In genomic region chr22:42878561-42879305, GRCh38 we compare ENCODE assay signal across 19 cellular contexts. TPM values are rescaled to one million over a fixed set of nuclear protein-coding genes. Genes with fewer than 3 reads are reported as not detected.
A peak's percentile ranks its signal among the peaks of the same experiment; 100 is the strongest.
DNase-seq lines count a peak whose midpoint lies in the region; ATAC-seq, FAIRE-seq and TF ChIP-seq lines count a peak whose summit lies in the region.
"Had no signal": no experiment of that assay in that cellular context is flagged by ENCODE, and none has a peak within 500 bp of the region (broad histone marks: within the 10 kb centered on the region; RNA-seq: fewer than 3 reads in every experiment).

No MANE protein-coding gene starts in this region.

- DNase-seq in activated T-cell treated with anti-CD3 and anti-CD28 coated beads, Interleukin-2, amount 50 U/mL, for 24 hours = no peak
- DNase-seq in activated T-cell treated with anti-CD3 and anti-CD28 coated beads for 4 hours = no peak
- no peak for DNase-seq in body of pancreas
- DNase-seq in left lung = peak in 1 of 2 donors; percentile 47
- no peak for DNase-seq in stimulated activated CD4-positive, alpha-beta T cell treated with anti-CD3 and anti-CD28 coated beads, Interleukin-4, amount 100 ng/mL, for 1 hour
- DNase-seq in natural killer cell treated with Interleukin-12 subunit alpha and Interleukin-12 subunit beta and Interleukin-15 and Interleukin-18, amount 100 ng/mL, for 72 hours (ENCODE audit: low spot score) = no peak
- DNase-seq in small intestine = no peak
- DNase-seq: DMS 273 treated with DMSO at 0.1 percent for 48 hours, DND-41, H7, KG1, NCI-H1105 treated with DMSO at 0.1 percent for 48 hours, NCI-H187, NCI-H2107, NCI-H510A, NCI-H748 treated with DMSO at 0.1 percent for 48 hours had no signal

- no peak for FAIRE-seq in small intestine (lab: Jason Lieb, UNC)
- FAIRE-seq: RCC 7860 had no signal

- TF ChIP-seq CTCF in body of pancreas (IDR thresholded peaks at IDR 0.05) (no peak), left lung (IDR thresholded peaks at IDR 0.05) (no peak)

- H3K4me1 ChIP-seq in body of pancreas (peaks cover 84% of the 10 kb centered on the region), left lung (peaks cover 3 to 8% of the 10 kb centered on the region in 2 donors), skeletal muscle tissue (ENCODE audit: control insufficient read depth in 3 of 3, insufficient read depth in 3 of 3, low read length in 3 of 3) (peaks cover 9 to 56% (median 49%) of the 10 kb centered on the region in 3 donors), small intestine (ENCODE audit: control insufficient read depth in 2 of 2, insufficient read depth in 1 of 2, low read depth in 1 of 2, low read length in 1 of 2) (no peaks in the 10 kb centered on the region)

- peaks cover 10 to 22% of the 10 kb centered on the region in 2 donors for H3K36me3 ChIP-seq in body of pancreas (replicated peaks in 1 of 2; ENCODE audit: insufficient read depth in 1 of 2, low read depth in 2 of 2)
- peaks cover 0 to 100% of the 10 kb centered on the region in 2 donors for H3K36me3 ChIP-seq in left lung
- peaks cover 46 to 70% (median 56%) of the 10 kb centered on the region in 3 donors for H3K36me3 ChIP-seq in skeletal muscle tissue (ENCODE audit: control insufficient read depth in 3 of 3, insufficient read depth in 3 of 3, low read length in 3 of 3)
- peaks cover 23 to 28% of the 10 kb centered on the region in 2 donors for H3K36me3 ChIP-seq in small intestine (ENCODE audit: control insufficient read depth in 2 of 2, insufficient read depth in 2 of 2, low read length in 2 of 2)

- H3K9ac ChIP-seq in skeletal muscle tissue (ENCODE audit: low read depth in 1 of 3, low read length in 3 of 3) = no peak overlapping the region

- H3K9me3 Mint-ChIP-seq in activated T-cell treated with anti-CD3 and anti-CD28 coated beads, Interleukin-2, amount 50 U/mL, for 24 hours = no peaks in the 10 kb centered on the region
- H3K9me3 Mint-ChIP-seq in natural killer cell treated with Interleukin-12 subunit alpha and Interleukin-12 subunit beta and Interleukin-15 and Interleukin-18, amount 100 ng/mL, for 72 hours = no peaks in the 10 kb centered on the region

- H3K4me3 ChIP-seq in body of pancreas = no peak overlapping the region
- no peak overlapping the region for H3K4me3 ChIP-seq in left lung
- H3K4me3 ChIP-seq in skeletal muscle tissue (ENCODE audit: low read length in 3 of 3) = no peak overlapping the region
- H3K4me3 ChIP-seq in small intestine (ENCODE audit: low read depth in 1 of 2, low read length in 2 of 2) = no peak overlapping the region

- H3K27ac ChIP-seq in body of pancreas = peak overlapping the region; percentile 92 to 96 (median 94)
- H3K27ac ChIP-seq in left lung = no peak overlapping the region
- H3K27ac ChIP-seq in skeletal muscle tissue (ENCODE audit: low read depth, low read length) = peak overlapping the region; percentile 7
- H3K27ac ChIP-seq in small intestine (ENCODE audit: low read depth in 1 of 2, low read length in 1 of 2) = no peak overlapping the region

- H3K27ac Mint-ChIP-seq in activated T-cell treated with anti-CD3 and anti-CD28 coated beads, Interleukin-2, amount 50 U/mL, for 24 hours = peak overlapping the region; percentile 41
- no peak overlapping the region for H3K27ac Mint-ChIP-seq in natural killer cell treated with Interleukin-12 subunit alpha and Interleukin-12 subunit beta and Interleukin-15 and Interleukin-18, amount 100 ng/mL, for 72 hours
- H3K27ac Mint-ChIP-seq: B cell had no signal

- H3K9me3 ChIP-seq in body of pancreas = no peaks in the 10 kb centered on the region
- no peaks in the 10 kb centered on the region for H3K9me3 ChIP-seq in left lung
- H3K9me3 ChIP-seq in skeletal muscle tissue (ENCODE audit: control insufficient read depth in 3 of 3, low read length in 3 of 3) = no peaks in the 10 kb centered on the region
- no peaks in the 10 kb centered on the region for H3K9me3 ChIP-seq in small intestine (ENCODE audit: control insufficient read depth, low read depth)

- no peaks in the 10 kb centered on the region for H3K27me3 ChIP-seq in body of pancreas
- no peaks in the 10 kb centered on the region for H3K27me3 ChIP-seq in left lung
- no peaks in the 10 kb centered on the region for H3K27me3 ChIP-seq in skeletal muscle tissue (ENCODE audit: control insufficient read depth in 3 of 3, insufficient read depth in 3 of 3, low read length in 3 of 3)
- no peaks in the 10 kb centered on the region for H3K27me3 ChIP-seq in small intestine (ENCODE audit: control insufficient read depth in 2 of 2, insufficient read depth in 2 of 2, low read length in 2 of 2)

- H3K27me3 Mint-ChIP-seq in activated T-cell treated with anti-CD3 and anti-CD28 coated beads, Interleukin-2, amount 50 U/mL, for 24 hours = no peaks in the 10 kb centered on the region
- no peaks in the 10 kb centered on the region for H3K27me3 Mint-ChIP-seq in natural killer cell treated with Interleukin-12 subunit alpha and Interleukin-12 subunit beta and Interleukin-15 and Interleukin-18, amount 100 ng/mL, for 72 hours
- H3K27me3 Mint-ChIP-seq: B cell had no signal

- ATAC-seq in body of pancreas = no peak
- ATAC-seq in left lung = peak; percentile 9
- no peak for ATAC-seq in natural killer cell treated with Interleukin-12 subunit alpha and Interleukin-12 subunit beta and Interleukin-15 and Interleukin-18, amount 100 ng/mL, for 72 hours

- H3K4me1 Mint-ChIP-seq in activated T-cell treated with anti-CD3 and anti-CD28 coated beads, Interleukin-2, amount 50 U/mL, for 24 hours (ENCODE audit: low read depth) = no peaks in the 10 kb centered on the region
- no peaks in the 10 kb centered on the region for H3K4me1 Mint-ChIP-seq in natural killer cell treated with Interleukin-12 subunit alpha and Interleukin-12 subunit beta and Interleukin-15 and Interleukin-18, amount 100 ng/mL, for 72 hours (ENCODE audit: low read depth in 2 of 2)

- 56 to 67% methylated on average over 5 to 22 of the region's 22 CpGs for WGBS in body of pancreas, 2 donors
- 88 to 93% (median 93%) methylated on average over 20 to 22 of the region's 22 CpGs for WGBS in small intestine, 3 donors

- intact Hi-C loops in body of pancreas (cut with DNase I) (no loop called here), left lung (cut with DNase I) (no loop called here)

- TF ChIP-seq POLR2A in body of pancreas (IDR thresholded peaks at IDR 0.05) = no peak

- H3K4me3 Mint-ChIP-seq in activated T-cell treated with anti-CD3 and anti-CD28 coated beads, Interleukin-2, amount 50 U/mL, for 24 hours = no peak overlapping the region
- H3K4me3 Mint-ChIP-seq in natural killer cell treated with Interleukin-12 subunit alpha and Interleukin-12 subunit beta and Interleukin-15 and Interleukin-18, amount 100 ng/mL, for 72 hours = no peak overlapping the region
- H3K4me3 Mint-ChIP-seq: B cell had no signal

- peaks cover 79% of the 10 kb centered on the region for H3K36me3 Mint-ChIP-seq in activated T-cell treated with anti-CD3 and anti-CD28 coated beads, Interleukin-2, amount 50 U/mL, for 24 hours (ENCODE audit: low read depth)
- H3K36me3 Mint-ChIP-seq in natural killer cell treated with Interleukin-12 subunit alpha and Interleukin-12 subunit beta and Interleukin-15 and Interleukin-18, amount 100 ng/mL, for 72 hours = no peaks in the 10 kb centered on the region

RNA-seq across cellular contexts. Expression of gene ARFGAP3, which starts 21.7 kb away (rescaled TPM):
- total RNA-seq in body of pancreas (10 to 100 TPM; 64.3 to 73.2 TPM), left lung (10 to 100 TPM; 45.3 to 52.8 TPM), skeletal muscle tissue (32.9 TPM)
- total RNA-seq in natural killer cell treated with Interleukin-12 subunit alpha and Interleukin-12 subunit beta and Interleukin-15 and Interleukin-18, amount 100 ng/mL, for 72 hours = 10 to 100 TPM; 28.3 to 50.4 TPM
- 10 to 100 TPM; 29.1 to 59.2 (median 47.0) TPM for polyA plus RNA-seq in small intestine

Comparison
In these comparisons a context has a peak if more than half of its experiments do, and no peak if none do; other contexts are left out.
1. H3K27ac ChIP-seq: peak in body of pancreas (4 of 4) and skeletal muscle tissue (single experiment); none in left lung (0 of 2) and small intestine (0 of 2).